Comparison of ENCODE assay signal across 1 cellular context in genomic region chr2:10446631-10447030, GRCh38.
TF ChIP-seq lines count a peak whose summit lies in the region.

No MANE protein-coding gene starts in this region.

TF ChIP-seq in WTC11, 78 proteins besides CTCF, POLR2A, EP300 and RAD21 (continued from another document):
- TF ChIP-seq E2F5 (CRISPR knock-in tag; IDR thresholded peaks at IDR 0.05) (no peak), GABPB1 (CRISPR knock-in tag; IDR thresholded peaks at IDR 0.05) (no peak), IRF1 (CRISPR knock-in tag; IDR thresholded peaks at IDR 0.05) (no peak), ZNF416 (CRISPR knock-in tag; IDR thresholded peaks at IDR 0.05) (no peak), NR2C2 (CRISPR knock-in tag; IDR thresholded peaks at IDR 0.05) (no peak)
- TF ChIP-seq, protein P1, sequence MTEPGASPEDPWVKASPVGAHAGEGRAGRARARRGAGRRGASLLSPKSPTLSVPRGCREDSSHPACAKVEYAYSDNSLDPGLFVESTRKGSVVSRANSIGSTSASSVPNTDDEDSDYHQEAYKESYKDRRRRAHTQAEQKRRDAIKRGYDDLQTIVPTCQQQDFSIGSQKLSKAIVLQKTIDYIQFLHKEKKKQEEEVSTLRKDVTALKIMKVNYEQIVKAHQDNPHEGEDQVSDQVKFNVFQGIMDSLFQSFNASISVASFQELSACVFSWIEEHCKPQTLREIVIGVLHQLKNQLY (CRISPR knock-in tag; IDR thresholded peaks at IDR 0.05), result no peak
- TF ChIP-seq, protein P2, sequence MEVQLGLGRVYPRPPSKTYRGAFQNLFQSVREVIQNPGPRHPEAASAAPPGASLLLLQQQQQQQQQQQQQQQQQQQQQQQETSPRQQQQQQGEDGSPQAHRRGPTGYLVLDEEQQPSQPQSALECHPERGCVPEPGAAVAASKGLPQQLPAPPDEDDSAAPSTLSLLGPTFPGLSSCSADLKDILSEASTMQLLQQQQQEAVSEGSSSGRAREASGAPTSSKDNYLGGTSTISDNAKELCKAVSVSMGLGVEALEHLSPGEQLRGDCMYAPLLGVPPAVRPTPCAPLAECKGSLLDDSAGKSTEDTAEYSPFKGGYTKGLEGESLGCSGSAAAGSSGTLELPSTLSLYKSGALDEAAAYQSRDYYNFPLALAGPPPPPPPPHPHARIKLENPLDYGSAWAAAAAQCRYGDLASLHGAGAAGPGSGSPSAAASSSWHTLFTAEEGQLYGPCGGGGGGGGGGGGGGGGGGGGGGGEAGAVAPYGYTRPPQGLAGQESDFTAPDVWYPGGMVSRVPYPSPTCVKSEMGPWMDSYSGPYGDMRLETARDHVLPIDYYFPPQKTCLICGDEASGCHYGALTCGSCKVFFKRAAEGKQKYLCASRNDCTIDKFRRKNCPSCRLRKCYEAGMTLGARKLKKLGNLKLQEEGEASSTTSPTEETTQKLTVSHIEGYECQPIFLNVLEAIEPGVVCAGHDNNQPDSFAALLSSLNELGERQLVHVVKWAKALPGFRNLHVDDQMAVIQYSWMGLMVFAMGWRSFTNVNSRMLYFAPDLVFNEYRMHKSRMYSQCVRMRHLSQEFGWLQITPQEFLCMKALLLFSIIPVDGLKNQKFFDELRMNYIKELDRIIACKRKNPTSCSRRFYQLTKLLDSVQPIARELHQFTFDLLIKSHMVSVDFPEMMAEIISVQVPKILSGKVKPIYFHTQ (CRISPR knock-in tag; IDR thresholded peaks at IDR 0.05), result no peak
- TF ChIP-seq, protein P3, sequence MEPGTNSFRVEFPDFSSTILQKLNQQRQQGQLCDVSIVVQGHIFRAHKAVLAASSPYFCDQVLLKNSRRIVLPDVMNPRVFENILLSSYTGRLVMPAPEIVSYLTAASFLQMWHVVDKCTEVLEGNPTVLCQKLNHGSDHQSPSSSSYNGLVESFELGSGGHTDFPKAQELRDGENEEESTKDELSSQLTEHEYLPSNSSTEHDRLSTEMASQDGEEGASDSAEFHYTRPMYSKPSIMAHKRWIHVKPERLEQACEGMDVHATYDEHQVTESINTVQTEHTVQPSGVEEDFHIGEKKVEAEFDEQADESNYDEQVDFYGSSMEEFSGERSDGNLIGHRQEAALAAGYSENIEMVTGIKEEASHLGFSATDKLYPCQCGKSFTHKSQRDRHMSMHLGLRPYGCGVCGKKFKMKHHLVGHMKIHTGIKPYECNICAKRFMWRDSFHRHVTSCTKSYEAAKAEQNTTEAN (CRISPR knock-in tag; IDR thresholded peaks at IDR 0.05), result no peak
- TF ChIP-seq, protein P4, sequence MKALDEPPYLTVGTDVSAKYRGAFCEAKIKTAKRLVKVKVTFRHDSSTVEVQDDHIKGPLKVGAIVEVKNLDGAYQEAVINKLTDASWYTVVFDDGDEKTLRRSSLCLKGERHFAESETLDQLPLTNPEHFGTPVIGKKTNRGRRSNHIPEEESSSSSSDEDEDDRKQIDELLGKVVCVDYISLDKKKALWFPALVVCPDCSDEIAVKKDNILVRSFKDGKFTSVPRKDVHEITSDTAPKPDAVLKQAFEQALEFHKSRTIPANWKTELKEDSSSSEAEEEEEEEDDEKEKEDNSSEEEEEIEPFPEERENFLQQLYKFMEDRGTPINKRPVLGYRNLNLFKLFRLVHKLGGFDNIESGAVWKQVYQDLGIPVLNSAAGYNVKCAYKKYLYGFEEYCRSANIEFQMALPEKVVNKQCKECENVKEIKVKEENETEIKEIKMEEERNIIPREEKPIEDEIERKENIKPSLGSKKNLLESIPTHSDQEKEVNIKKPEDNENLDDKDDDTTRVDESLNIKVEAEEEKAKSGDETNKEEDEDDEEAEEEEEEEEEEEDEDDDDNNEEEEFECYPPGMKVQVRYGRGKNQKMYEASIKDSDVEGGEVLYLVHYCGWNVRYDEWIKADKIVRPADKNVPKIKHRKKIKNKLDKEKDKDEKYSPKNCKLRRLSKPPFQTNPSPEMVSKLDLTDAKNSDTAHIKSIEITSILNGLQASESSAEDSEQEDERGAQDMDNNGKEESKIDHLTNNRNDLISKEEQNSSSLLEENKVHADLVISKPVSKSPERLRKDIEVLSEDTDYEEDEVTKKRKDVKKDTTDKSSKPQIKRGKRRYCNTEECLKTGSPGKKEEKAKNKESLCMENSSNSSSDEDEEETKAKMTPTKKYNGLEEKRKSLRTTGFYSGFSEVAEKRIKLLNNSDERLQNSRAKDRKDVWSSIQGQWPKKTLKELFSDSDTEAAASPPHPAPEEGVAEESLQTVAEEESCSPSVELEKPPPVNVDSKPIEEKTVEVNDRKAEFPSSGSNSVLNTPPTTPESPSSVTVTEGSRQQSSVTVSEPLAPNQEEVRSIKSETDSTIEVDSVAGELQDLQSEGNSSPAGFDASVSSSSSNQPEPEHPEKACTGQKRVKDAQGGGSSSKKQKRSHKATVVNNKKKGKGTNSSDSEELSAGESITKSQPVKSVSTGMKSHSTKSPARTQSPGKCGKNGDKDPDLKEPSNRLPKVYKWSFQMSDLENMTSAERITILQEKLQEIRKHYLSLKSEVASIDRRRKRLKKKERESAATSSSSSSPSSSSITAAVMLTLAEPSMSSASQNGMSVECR (CRISPR knock-in tag; IDR thresholded peaks at IDR 0.05; ENCODE audit: borderline replicate concordance), result no peak
